8 cellular contexts compared by ENCODE assay signal in the genomic region with DNA sequence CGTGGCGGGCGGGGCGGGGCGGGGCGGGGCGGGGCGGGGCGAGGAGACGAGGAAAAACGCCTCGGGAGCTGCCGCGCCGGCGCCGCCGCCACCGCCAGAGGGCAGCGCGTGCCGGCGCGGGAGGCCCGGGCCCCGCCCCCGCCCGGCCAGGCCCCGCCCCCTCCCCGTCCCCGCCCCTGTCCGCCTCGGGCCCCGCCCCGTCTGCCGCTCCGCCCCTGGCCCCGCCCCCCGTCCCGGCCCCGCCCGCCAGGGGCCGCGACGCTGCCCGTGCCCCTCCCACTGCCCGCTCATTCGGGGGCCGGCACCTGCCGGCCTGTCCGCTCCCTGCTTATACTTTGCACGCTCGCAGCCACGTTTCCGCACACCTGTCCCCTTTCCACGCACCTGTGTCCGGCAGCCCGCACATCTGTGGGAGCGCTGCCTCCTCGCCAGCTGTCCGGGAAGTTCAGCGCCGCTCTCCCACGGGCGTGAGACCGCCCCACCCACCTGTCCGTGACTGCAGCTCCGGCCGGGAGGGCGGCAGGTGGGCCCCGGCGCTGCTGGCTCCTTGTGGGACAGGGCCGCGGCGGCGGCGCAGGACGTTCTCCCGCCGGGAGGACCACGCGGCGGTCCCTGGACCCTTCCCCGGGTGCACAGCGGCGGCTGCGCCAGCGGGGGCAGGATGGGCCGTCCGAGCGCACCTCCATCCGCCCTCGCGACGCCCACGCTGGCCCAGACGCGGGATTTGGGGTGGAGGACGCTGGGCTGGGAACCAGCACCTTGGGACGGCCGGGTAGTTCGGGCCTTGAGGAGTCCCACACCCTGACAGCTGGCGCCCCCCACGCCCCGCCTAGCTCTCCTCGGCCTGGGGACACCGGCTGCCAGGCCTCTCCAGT. TPM values are rescaled to one million over a fixed set of nuclear protein-coding genes. Genes with fewer than 3 reads are reported as not detected.
DNase-seq lines count a peak whose midpoint lies in the region; ATAC-seq, FAIRE-seq and TF ChIP-seq lines count a peak whose summit lies in the region.

No MANE protein-coding gene starts in this region.

- H3K9me3 ChIP-seq in Peyer's patch (no peaks in the 10 kb centered on the region), neuronal stem cell (replicated peaks in 1 of 2; ENCODE audit: control insufficient read depth in 2 of 2, insufficient read depth in 1 of 2, low read depth in 1 of 2, low read length in 2 of 2) (peaks cover 0 to 4% of the 10 kb centered on the region in 2 donors), subcutaneous abdominal adipose tissue (ENCODE audit: control insufficient read depth in 5 of 5, low read length in 5 of 5) (peaks cover 0 to 4% (median 0%) of the 10 kb centered on the region in 5 donors)

- peak overlapping the region; percentile 59 for H2AK5ac ChIP-seq in neuronal stem cell (ENCODE audit: low read depth, low read length)

- TF ChIP-seq CTCF in GM10248 (IDR thresholded peaks at IDR 0.05; ENCODE audit: control extremely low read depth, extremely low read depth, low read depth, missing control alignments) (peak; percentile 40), Peyer's patch (IDR thresholded peaks at IDR 0.05) (peak in 4 of 6 experiments; percentile 4 to 33 (median 15))

- peak overlapping the region; percentile 43 for H2BK5ac ChIP-seq in neuronal stem cell (ENCODE audit: low read length)

- no peak overlapping the region for H3K4ac ChIP-seq in neuronal stem cell (ENCODE audit: low read length)

- H3K4me1 ChIP-seq in Peyer's patch (peaks cover 0 to 31% (median 17%) of the 10 kb centered on the region in 4 donors), neuronal stem cell (ENCODE audit: control insufficient read depth in 2 of 2, insufficient read depth in 1 of 2, low read depth in 1 of 2, low read length in 2 of 2) (peaks cover 27 to 29% of the 10 kb centered on the region in 2 donors), subcutaneous abdominal adipose tissue (ENCODE audit: control insufficient read depth in 5 of 5, insufficient read depth in 5 of 5, low read length in 5 of 5) (peaks cover 0 to 51% (median 45%) of the 10 kb centered on the region in 5 donors)

- no CpG with 5 or more reads among the region's 107 CpGs for WGBS in neuronal stem cell (ENCODE audit: extremely low coverage in 2 of 2, insufficient read length in 2 of 2, insufficient replicate concordance in 1 of 2), 2 donors

- H3K27ac ChIP-seq in Peyer's patch (peak overlapping the region; percentile 85 to 96 (median 90)), neuronal stem cell (replicated peaks; ENCODE audit: low read length) (no peak overlapping the region), subcutaneous abdominal adipose tissue (ENCODE audit: low read depth, low read length) (no peak overlapping the region)

- H2AFZ ChIP-seq in neuronal stem cell (ENCODE audit: low read length): peak overlapping the region; percentile 95

- H2BK120ac ChIP-seq in neuronal stem cell (ENCODE audit: low read depth, low read length): no peak overlapping the region

- H3K36me3 ChIP-seq in Peyer's patch: no peaks in the 10 kb centered on the region
- peaks cover 7 to 14% of the 10 kb centered on the region in 2 donors for H3K36me3 ChIP-seq in neuronal stem cell (replicated peaks in 1 of 2; ENCODE audit: control insufficient read depth in 2 of 2, insufficient read depth in 2 of 2, low read length in 2 of 2)
- H3K36me3 ChIP-seq in subcutaneous abdominal adipose tissue (ENCODE audit: control insufficient read depth in 5 of 5, insufficient read depth in 5 of 5, low read length in 5 of 5): no peaks in the 10 kb centered on the region

- CTCF ChIA-PET in GM10248 (lab: Yijun Ruan, JAX): interaction anchor here (0.9 to 1.6 kb wide), 5 partner anchors 10 to 339 kb away, joined by 3 to 4 read pairs (median 3); no protein-coding TSS in a partner anchor

- H3K27me3 ChIP-seq in Peyer's patch: no peaks in the 10 kb centered on the region
- peaks cover 13 to 52% (median 46%) of the 10 kb centered on the region in 3 experiments for H3K27me3 ChIP-seq in neuronal stem cell (ENCODE audit: control insufficient read depth in 3 of 3, insufficient read depth in 3 of 3, low read depth in 1 of 3, low read length in 3 of 3)
- H3K27me3 ChIP-seq in subcutaneous abdominal adipose tissue (ENCODE audit: control insufficient read depth in 5 of 5, insufficient read depth in 4 of 5, low read length in 5 of 5): peaks cover 8 to 23% (median 13%) of the 10 kb centered on the region in 5 donors

- H4K8ac ChIP-seq in neuronal stem cell (ENCODE audit: low read depth, low read length): peak overlapping the region; percentile 76

- H3K18ac ChIP-seq in neuronal stem cell (ENCODE audit: low read length): peak overlapping the region; percentile 22

- H3K4me2 ChIP-seq in neuronal stem cell (ENCODE audit: insufficient read depth, low read length, poor library complexity, severe bottlenecking): peak overlapping the region; percentile 92

- no peak overlapping the region for H4K91ac ChIP-seq in neuronal stem cell (ENCODE audit: low read depth, low read length, poor library complexity)

- peak overlapping the region; percentile 96 for H3K23ac ChIP-seq in neuronal stem cell (ENCODE audit: low read depth, low read length, poor library complexity)

- POLR2A ChIA-PET in GM10248 (lab: Yijun Ruan, JAX): no interaction called here

- TF ChIP-seq POLR2A in Peyer's patch (IDR thresholded peaks at IDR 0.05): peak; percentile 19 to 53

- peak; percentile 47 for ATAC-seq in HG02759 (IDR thresholded peaks at IDR 0.05; ENCODE audit: unreplicated experiment)

- H3K14ac ChIP-seq in neuronal stem cell (ENCODE audit: low read length): no peak overlapping the region

- no peak for FAIRE-seq in frontal cortex (lab: Jason Lieb, UNC)

- H2BK12ac ChIP-seq in neuronal stem cell (ENCODE audit: low read length): peak overlapping the region; percentile 1

- H3K4me3 ChIP-seq in Peyer's patch: peak overlapping the region; percentile 65 to 97 (median 81)
- peak overlapping the region; percentile 45 to 78 for H3K4me3 ChIP-seq in neuronal stem cell (ENCODE audit: low read length in 2 of 2)
- peak overlapping the region in 4 of 5 donors; percentile 66 to 80 (median 70) for H3K4me3 ChIP-seq in subcutaneous abdominal adipose tissue (ENCODE audit: low read depth in 1 of 5, low read length in 5 of 5)

- H3K9ac ChIP-seq in neuronal stem cell (ENCODE audit: low read depth, low read length, poor library complexity) (peak overlapping the region; percentile 77), subcutaneous abdominal adipose tissue (ENCODE audit: low read length in 5 of 5) (peak overlapping the region in 1 of 5 donors; percentile 51)

- peak overlapping the region; percentile 6 for H2BK15ac ChIP-seq in neuronal stem cell (ENCODE audit: low read length)

- peak; percentile 92 for DNase-seq in GM10248 (ENCODE audit: extremely low spot score)
- DNase-seq in Peyer's patch: peak; percentile 73 to 89 (median 85)
- peak; percentile 68 for DNase-seq in activated effector memory CD4-positive, alpha-beta T cell treated with Interleukin-2 at 50 U/mL for 16 hours
- DNase-seq in frontal cortex (ENCODE audit: low spot score in 2 of 2): peak; percentile 91 to 96
- DNase-seq in neuronal stem cell (ENCODE audit: low spot score): no peak
- no peak for DNase-seq in foreskin melanocyte

- peaks cover 5% of the 10 kb centered on the region for H3K79me1 ChIP-seq in neuronal stem cell (ENCODE audit: low read depth, low read length)

RNA-seq across cellular contexts. Expression of a gene that starts 1.5 kb away (rescaled TPM):
- total RNA-seq in Peyer's patch: 10 to 100 TPM; 10.3 to 29.7 (median 26.8) TPM
- 2.0 TPM for total RNA-seq in frontal cortex
- polyA plus RNA-seq in neuronal stem cell (2013, experiment 1 of 2): 67.8 TPM
- polyA plus RNA-seq in neuronal stem cell (2013, experiment 2 of 2): 66.3 TPM

RNA-seq across cellular contexts. Expression of a gene that starts 16.7 kb away (rescaled TPM):
- total RNA-seq in Peyer's patch (10 to 100 TPM in 3 of 4 donors, under 1 TPM in 1; 0.83 to 35.7 (median 24.3) TPM), frontal cortex (2.0 TPM)
- 0.13 TPM for polyA plus RNA-seq in neuronal stem cell (2013, experiment 1 of 2)
- polyA plus RNA-seq in neuronal stem cell (2013, experiment 2 of 2): 0.15 TPM

RNA-seq across cellular contexts. Expression of a gene that starts 23.0 kb away (rescaled TPM):
- 100 to 1,000 TPM in 1 of 4 donors, 10 to 100 TPM in 3; 40.4 to 114 (median 71.4) TPM for total RNA-seq in Peyer's patch
- 6.1 TPM for total RNA-seq in frontal cortex
- 6.9 TPM for polyA plus RNA-seq in neuronal stem cell (2013, experiment 1 of 2)
- polyA plus RNA-seq in neuronal stem cell (2013, experiment 2 of 2): 5.7 TPM

RNA-seq across cellular contexts. Expression of a gene that starts 36.5 kb away (rescaled TPM):
- total RNA-seq in Peyer's patch: 100 to 1,000 TPM in 2 of 4 donors, 10 to 100 TPM in 2; 32.2 to 119 (median 101) TPM
- total RNA-seq in frontal cortex: 6.1 TPM
- polyA plus RNA-seq in neuronal stem cell (2013, experiment 1 of 2): 5.4 TPM
- polyA plus RNA-seq in neuronal stem cell (2013, experiment 2 of 2): 5.2 TPM

Comparison
In these comparisons a context has a peak if more than half of its experiments do, and no peak if none do; other contexts are left out.
1. DNase-seq: peak in GM10248 (single experiment), Peyer's patch (3 of 3), activated effector memory CD4-positive, alpha-beta T cell treated with Interleukin-2 at 50 U/mL for 16 hours (single experiment) and frontal cortex (2 of 2); none in neuronal stem cell (single experiment) and foreskin melanocyte (single experiment).
2. H3K27ac ChIP-seq: peak in Peyer's patch (4 of 4); none in neuronal stem cell (single experiment) and subcutaneous abdominal adipose tissue (single experiment).
3. Peak in every context shown above with its lines, with median percentiles within 50 percentile points of each other: H3K4me3 ChIP-seq.